Comparison of ENCODE assay signal across 10 cellular contexts in genomic region chr15:28885289-28885629, GRCh38. TPM values are rescaled to one million over a fixed set of nuclear protein-coding genes. Genes with fewer than 3 reads are reported as not detected.
DNase-seq lines count a peak whose midpoint lies in the region; ATAC-seq and TF ChIP-seq lines count a peak whose summit lies in the region.
"Had no signal": no experiment of that assay in that cellular context is flagged by ENCODE, and none has a peak within 500 bp of the region (broad histone marks: within the 10 kb centered on the region; RNA-seq: fewer than 3 reads in every experiment).

No MANE protein-coding gene starts in this region.

- peaks cover 25% of the 10 kb centered on the region for H3K4me1 Mint-ChIP-seq in central memory CD8-positive, alpha-beta T cell
- peaks cover 12% of the 10 kb centered on the region for H3K4me1 Mint-ChIP-seq in mesothelial cell of epicardium

- H3K4me1 ChIP-seq in left ventricle myocardium inferior: peaks cover 15% of the 10 kb centered on the region
- peaks cover 3% of the 10 kb centered on the region for H3K4me1 ChIP-seq in mucosa of descending colon (ENCODE audit: low read depth)

- ATAC-seq in Right ventricle myocardium superior (ENCODE audit: poor library complexity): no peak
- no peak for ATAC-seq in central memory CD8-positive, alpha-beta T cell (replicated peaks; ENCODE audit: extremely low read depth, poor library complexity, severe bottlenecking)
- no peak for ATAC-seq in GM21381 (IDR thresholded peaks at IDR 0.05; ENCODE audit: unreplicated experiment)
- no peak for ATAC-seq in GM21723 (IDR thresholded peaks at IDR 0.05; ENCODE audit: unreplicated experiment)
- no peak for ATAC-seq in mucosa of descending colon

- intact Hi-C loops in left ventricle myocardium inferior (cut with micrococcal nuclease): no loop called here
- intact Hi-C loops in Right ventricle myocardium superior (cut with DNase I): no loop called here
- intact Hi-C loops in mucosa of descending colon (cut with DNase I, micrococcal nuclease): no loop called here

- H3K4me3 ChIP-seq in left ventricle myocardium inferior: peak overlapping the region; percentile 65
- no peak overlapping the region for H3K4me3 ChIP-seq in mucosa of descending colon

- no peaks in the 10 kb centered on the region for H3K27me3 Mint-ChIP-seq in central memory CD8-positive, alpha-beta T cell
- H3K27me3 Mint-ChIP-seq in mesothelial cell of epicardium (ENCODE audit: low read depth): no peaks in the 10 kb centered on the region

- no peaks in the 10 kb centered on the region for H3K36me3 Mint-ChIP-seq in central memory CD8-positive, alpha-beta T cell (ENCODE audit: insufficient read depth)
- no peaks in the 10 kb centered on the region for H3K36me3 Mint-ChIP-seq in mesothelial cell of epicardium

- no peak overlapping the region for H3K27ac ChIP-seq in left ventricle myocardium inferior (replicated peaks)

- H3K36me3 ChIP-seq in left ventricle myocardium inferior (no peaks in the 10 kb centered on the region), mucosa of descending colon (ENCODE audit: low read depth) (no peaks in the 10 kb centered on the region)

- peak overlapping the region; percentile 80 for H3K4me3 Mint-ChIP-seq in central memory CD8-positive, alpha-beta T cell
- H3K4me3 Mint-ChIP-seq in mesothelial cell of epicardium: peak overlapping the region; percentile 65

- TF ChIP-seq CTCF in left ventricle myocardium inferior (IDR thresholded peaks at IDR 0.05; ENCODE audit: borderline replicate concordance): no peak
- TF ChIP-seq CTCF in mesothelial cell of epicardium (IDR thresholded peaks at IDR 0.05; ENCODE audit: unreplicated experiment): no peak
- TF ChIP-seq CTCF in mucosa of descending colon (IDR thresholded peaks at IDR 0.05): no peak

- H3K27ac Mint-ChIP-seq in central memory CD8-positive, alpha-beta T cell (ENCODE audit: low read depth): peak overlapping the region; percentile 55
- no peak overlapping the region for H3K27ac Mint-ChIP-seq in mesothelial cell of epicardium

- H3K9me3 Mint-ChIP-seq in central memory CD8-positive, alpha-beta T cell: no peaks in the 10 kb centered on the region
- H3K9me3 Mint-ChIP-seq in mesothelial cell of epicardium: no peaks in the 10 kb centered on the region

- DNase-seq in left ventricle myocardium inferior (no peak), Right ventricle myocardium superior (no peak), mesothelial cell of epicardium (ENCODE audit: low spot score in 2 of 2, unreplicated experiment in 2 of 2) (no peak), NCI-H69 (lab: John Stamatoyannopoulos, UW) (no peak), mucosa of descending colon (no peak)
- no peak for DNase-seq in central memory CD8-positive, alpha-beta T cell (ENCODE audit: low spot score in 2 of 2)
- DNase-seq: KBM-7 had no signal

- peaks cover 50% of the 10 kb centered on the region for H3K27me3 ChIP-seq in left ventricle myocardium inferior (ENCODE audit: low read depth)

- H3K9me3 ChIP-seq in left ventricle myocardium inferior (replicated peaks): no peaks in the 10 kb centered on the region
- no peaks in the 10 kb centered on the region for H3K9me3 ChIP-seq in mucosa of descending colon

RNA-seq across cellular contexts. Expression of gene APBA2, which starts 0.5 kb away (rescaled TPM):
- total RNA-seq in left ventricle myocardium inferior: 0.38 TPM
- total RNA-seq in Right ventricle myocardium superior: 1.9 TPM
- total RNA-seq in mesothelial cell of epicardium: 33.1 to 36.7 TPM (median 34.3 TPM) in 3 replicates
- 1 to 10 TPM in 2 of 3 donors, under 1 TPM in 1; 0.69 to 2.0 (median 1.2) TPM for total RNA-seq in mucosa of descending colon

RNA-seq across cellular contexts. Expression of gene GOLGA6L7, which starts 36.8 kb away (rescaled TPM):
- not detected for total RNA-seq in left ventricle myocardium inferior
- total RNA-seq in Right ventricle myocardium superior: not detected
- not detected in 3 replicates for total RNA-seq in mesothelial cell of epicardium
- total RNA-seq in mucosa of descending colon: not detected
- total RNA-seq: SK-MEL-5 had no signal

Comparison
In these comparisons a context has a peak if more than half of its experiments do, and no peak if none do; other contexts are left out.
1. RNA of gene APBA2, which starts 0.5 kb away (total RNA-seq): 33.1 to 36.7 TPM in mesothelial cell of epicardium; 1.9 TPM in Right ventricle myocardium superior (single experiment), 0.69 to 2.0 TPM in mucosa of descending colon and 0.38 TPM in left ventricle myocardium inferior (single experiment); every median in the first group is over 10 times any median in the second.